1 cellular context compared by ENCODE assay signal in genomic region chr21:44365967-44366585, GRCh38.
TF ChIP-seq lines count a peak whose summit lies in the region.

No MANE protein-coding gene starts in this region.

TF ChIP-seq in SK-N-SH, 30 proteins besides CTCF, POLR2A, EP300 and RAD21 (continued from another document):
- TF ChIP-seq PBX3 (IDR thresholded peaks at IDR 0.05) (no peak), YY1 (IDR thresholded peaks at IDR 0.05; ENCODE audit: low read depth) (no peak), RXRA (IDR thresholded peaks at IDR 0.05; ENCODE audit: borderline replicate concordance, low read depth) (no peak), FOXJ3 (CRISPR knock-in tag; IDR thresholded peaks at IDR 0.05) (no peak), MXI1 (IDR thresholded peaks at IDR 0.05; ENCODE audit: low read depth, low read length) (no peak), MAX (IDR thresholded peaks at IDR 0.05; ENCODE audit: low read depth) (no peak), RFX5 (IDR thresholded peaks at IDR 0.05; ENCODE audit: low read length) (no peak), TAF1 (IDR thresholded peaks at IDR 0.05; ENCODE audit: borderline replicate concordance, low read depth, low read length) (no peak), ELF1 (IDR thresholded peaks at IDR 0.05) (no peak), JUND (IDR thresholded peaks at IDR 0.05) (no peak), GABPA (IDR thresholded peaks at IDR 0.05; ENCODE audit: low read depth) (no peak), NRF1 (IDR thresholded peaks at IDR 0.05; ENCODE audit: low read depth, low read length) (no peak)
- TF ChIP-seq, protein P1, sequence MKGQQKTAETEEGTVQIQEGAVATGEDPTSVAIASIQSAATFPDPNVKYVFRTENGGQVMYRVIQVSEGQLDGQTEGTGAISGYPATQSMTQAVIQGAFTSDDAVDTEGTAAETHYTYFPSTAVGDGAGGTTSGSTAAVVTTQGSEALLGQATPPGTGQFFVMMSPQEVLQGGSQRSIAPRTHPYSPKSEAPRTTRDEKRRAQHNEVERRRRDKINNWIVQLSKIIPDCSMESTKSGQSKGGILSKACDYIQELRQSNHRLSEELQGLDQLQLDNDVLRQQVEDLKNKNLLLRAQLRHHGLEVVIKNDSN (IDR thresholded peaks at IDR 0.05; ENCODE audit: borderline replicate concordance, low read depth): no peak
- TF ChIP-seq, protein P2, sequence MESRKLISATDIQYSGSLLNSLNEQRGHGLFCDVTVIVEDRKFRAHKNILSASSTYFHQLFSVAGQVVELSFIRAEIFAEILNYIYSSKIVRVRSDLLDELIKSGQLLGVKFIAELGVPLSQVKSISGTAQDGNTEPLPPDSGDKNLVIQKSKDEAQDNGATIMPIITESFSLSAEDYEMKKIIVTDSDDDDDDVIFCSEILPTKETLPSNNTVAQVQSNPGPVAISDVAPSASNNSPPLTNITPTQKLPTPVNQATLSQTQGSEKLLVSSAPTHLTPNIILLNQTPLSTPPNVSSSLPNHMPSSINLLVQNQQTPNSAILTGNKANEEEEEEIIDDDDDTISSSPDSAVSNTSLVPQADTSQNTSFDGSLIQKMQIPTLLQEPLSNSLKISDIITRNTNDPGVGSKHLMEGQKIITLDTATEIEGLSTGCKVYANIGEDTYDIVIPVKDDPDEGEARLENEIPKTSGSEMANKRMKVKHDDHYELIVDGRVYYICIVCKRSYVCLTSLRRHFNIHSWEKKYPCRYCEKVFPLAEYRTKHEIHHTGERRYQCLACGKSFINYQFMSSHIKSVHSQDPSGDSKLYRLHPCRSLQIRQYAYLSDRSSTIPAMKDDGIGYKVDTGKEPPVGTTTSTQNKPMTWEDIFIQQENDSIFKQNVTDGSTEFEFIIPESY (IDR thresholded peaks at IDR 0.05; ENCODE audit: borderline replicate concordance, low read depth): no peak
- TF ChIP-seq, protein P3, sequence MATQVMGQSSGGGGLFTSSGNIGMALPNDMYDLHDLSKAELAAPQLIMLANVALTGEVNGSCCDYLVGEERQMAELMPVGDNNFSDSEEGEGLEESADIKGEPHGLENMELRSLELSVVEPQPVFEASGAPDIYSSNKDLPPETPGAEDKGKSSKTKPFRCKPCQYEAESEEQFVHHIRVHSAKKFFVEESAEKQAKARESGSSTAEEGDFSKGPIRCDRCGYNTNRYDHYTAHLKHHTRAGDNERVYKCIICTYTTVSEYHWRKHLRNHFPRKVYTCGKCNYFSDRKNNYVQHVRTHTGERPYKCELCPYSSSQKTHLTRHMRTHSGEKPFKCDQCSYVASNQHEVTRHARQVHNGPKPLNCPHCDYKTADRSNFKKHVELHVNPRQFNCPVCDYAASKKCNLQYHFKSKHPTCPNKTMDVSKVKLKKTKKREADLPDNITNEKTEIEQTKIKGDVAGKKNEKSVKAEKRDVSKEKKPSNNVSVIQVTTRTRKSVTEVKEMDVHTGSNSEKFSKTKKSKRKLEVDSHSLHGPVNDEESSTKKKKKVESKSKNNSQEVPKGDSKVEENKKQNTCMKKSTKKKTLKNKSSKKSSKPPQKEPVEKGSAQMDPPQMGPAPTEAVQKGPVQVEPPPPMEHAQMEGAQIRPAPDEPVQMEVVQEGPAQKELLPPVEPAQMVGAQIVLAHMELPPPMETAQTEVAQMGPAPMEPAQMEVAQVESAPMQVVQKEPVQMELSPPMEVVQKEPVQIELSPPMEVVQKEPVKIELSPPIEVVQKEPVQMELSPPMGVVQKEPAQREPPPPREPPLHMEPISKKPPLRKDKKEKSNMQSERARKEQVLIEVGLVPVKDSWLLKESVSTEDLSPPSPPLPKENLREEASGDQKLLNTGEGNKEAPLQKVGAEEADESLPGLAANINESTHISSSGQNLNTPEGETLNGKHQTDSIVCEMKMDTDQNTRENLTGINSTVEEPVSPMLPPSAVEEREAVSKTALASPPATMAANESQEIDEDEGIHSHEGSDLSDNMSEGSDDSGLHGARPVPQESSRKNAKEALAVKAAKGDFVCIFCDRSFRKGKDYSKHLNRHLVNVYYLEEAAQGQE (IDR thresholded peaks at IDR 0.05; ENCODE audit: low read depth, low read length): no peak
